ENCODE assay signal across 12 cellular contexts in genomic region chr16:84995666-84996065, GRCh38. TPM values are rescaled to one million over a fixed set of nuclear protein-coding genes. Genes with fewer than 3 reads are reported as not detected.
DNase-seq lines count a peak whose midpoint lies in the region; ATAC-seq, FAIRE-seq and TF ChIP-seq lines count a peak whose summit lies in the region.
"Had no signal": no experiment of that assay in that cellular context is flagged by ENCODE, and none has a peak within 500 bp of the region (broad histone marks: within the 10 kb centered on the region; RNA-seq: fewer than 3 reads in every experiment).

No MANE protein-coding gene starts in this region.

- no peak overlapping the region for H4K12ac ChIP-seq in trophoblast cell (ENCODE audit: low read depth, low read length)

- no peak for TF ChIP-seq EP300 in K562 (IDR thresholded peaks at IDR 0.05; ENCODE audit: low read length)
- no peak for TF ChIP-seq EP300 in transverse colon (IDR thresholded peaks at IDR 0.05; ENCODE audit: low read depth)

- no peak overlapping the region for H3K9ac ChIP-seq in K562 (ENCODE audit: insufficient read depth in 1 of 2, low read depth in 2 of 2, low read length in 2 of 2)
- no peak overlapping the region for H3K9ac ChIP-seq in trophoblast cell (ENCODE audit: low read length)

- no peaks in the 10 kb centered on the region for H3K9me1 ChIP-seq in K562 (ENCODE audit: control insufficient read depth, insufficient read depth, low read length)

- POLR2A ChIA-PET in K562 (lab: Yijun Ruan, JAX) = interaction anchor here (3.5 kb wide), 1 partner anchor 9 kb away, joined by 15 read pairs; no protein-coding TSS in a partner anchor

- no peak overlapping the region for H2BK12ac ChIP-seq in trophoblast cell (ENCODE audit: low read length)

- H3K36me3 ChIP-seq in left ventricle myocardium inferior (peaks cover 32% of the 10 kb centered on the region), K562 (ENCODE audit: control insufficient read depth, insufficient read depth, low read length) (peaks cover 65% of the 10 kb centered on the region), lower lobe of right lung (peaks cover 50% of the 10 kb centered on the region), transverse colon (no peaks in the 10 kb centered on the region), trophoblast cell (ENCODE audit: control insufficient read depth in 1 of 2, insufficient read depth in 2 of 2, low read length in 2 of 2) (peaks cover 20 to 23% of the 10 kb centered on the region in 2 experiments)
- H3K36me3 ChIP-seq in effector memory CD4-positive, alpha-beta T cell (ENCODE audit: control insufficient read depth, insufficient read depth, low read length) = peaks cover 28% of the 10 kb centered on the region

- H3K18ac ChIP-seq in trophoblast cell (ENCODE audit: low read length) = no peak overlapping the region

- no peaks in the 10 kb centered on the region for H3K27me3 ChIP-seq in left ventricle myocardium inferior (ENCODE audit: low read depth)
- H3K27me3 ChIP-seq in K562 (ENCODE audit: control insufficient read depth in 2 of 2, insufficient read depth in 2 of 2, low read length in 2 of 2) = no peaks in the 10 kb centered on the region
- no peaks in the 10 kb centered on the region for H3K27me3 ChIP-seq in lower lobe of right lung (ENCODE audit: low read depth)
- H3K27me3 ChIP-seq in transverse colon = no peaks in the 10 kb centered on the region
- no peaks in the 10 kb centered on the region for H3K27me3 ChIP-seq in effector memory CD4-positive, alpha-beta T cell (replicated peaks; ENCODE audit: control insufficient read depth, insufficient read depth, low read length, poor library complexity, severe bottlenecking)
- H3K27me3 ChIP-seq in trophoblast cell (ENCODE audit: insufficient read depth, low read length) = no peaks in the 10 kb centered on the region

- no TSS peak for BruUV-seq in K562 (replicated peaks; lab: Mats Ljungman, UMichigan)

- H3K4me2 ChIP-seq in K562 (ENCODE audit: insufficient read depth, low read length) (no peak overlapping the region), trophoblast cell (ENCODE audit: low read length) (no peak overlapping the region)

- H2BK5ac ChIP-seq in trophoblast cell (ENCODE audit: low read depth, low read length, poor library complexity) = no peak overlapping the region

- peaks cover 2% of the 10 kb centered on the region; the same call in 1 of the 2 replicates for H4K20me1 ChIP-seq in K562 (replicated peaks; ENCODE audit: control insufficient read depth, insufficient read depth, low read length)

- no peak overlapping the region for H2AK5ac ChIP-seq in trophoblast cell (ENCODE audit: low read length)

- FAIRE-seq in K562 (lab: Jason Lieb, UNC) = no peak
- FAIRE-seq: GM19239 had no signal

- H4K91ac ChIP-seq in trophoblast cell (ENCODE audit: low read depth, low read length) = no peak overlapping the region

- CTCF ChIA-PET in K562 (lab: Yijun Ruan, JAX; ENCODE audit: low intra/inter-chr PET ratio) = no interaction called here

- no peak for TF ChIP-seq CTCF in left ventricle myocardium inferior (IDR thresholded peaks at IDR 0.05; ENCODE audit: borderline replicate concordance)
- no peak for TF ChIP-seq CTCF in K562 (IDR thresholded peaks at IDR 0.05 in 2 of 3, conservative IDR thresholded peaks at IDR 0.05 in 1 of 3; ENCODE audit: insufficient read depth in 2 of 3, low read depth in 1 of 3, low read length in 3 of 3)
- TF ChIP-seq CTCF in lower lobe of right lung (IDR thresholded peaks at IDR 0.05) = no peak
- TF ChIP-seq CTCF in transverse colon (IDR thresholded peaks at IDR 0.05) = no peak

- H4K8ac ChIP-seq in trophoblast cell (ENCODE audit: low read depth, low read length) = no peak overlapping the region

- no peak overlapping the region for H3K23ac ChIP-seq in trophoblast cell (ENCODE audit: low read length)

- H3K79me2 ChIP-seq in K562 (ENCODE audit: control insufficient read depth, insufficient read depth, low read length) (peaks cover 44% of the 10 kb centered on the region), trophoblast cell (ENCODE audit: control insufficient read depth, insufficient read depth, low read length, poor library complexity) (peaks cover 5% of the 10 kb centered on the region)

- in situ Hi-C loops in K562 (cut with MboI) = no loop called here
- in situ Hi-C loops in transverse colon (cut with MboI; ENCODE audit: low pct_ligation_motif_present in 1 of 4, low pct_unique_long_range_greater_than_20kb in 1 of 4, low sequenced_read_pairs in 3 of 4) = no loop called here

- TF ChIP-seq RAD21 in K562 (CRISPR knock-in tag; conservative IDR thresholded peaks at IDR 0.05 in 1 of 2, IDR thresholded peaks at IDR 0.05 in 1 of 2) = no peak

- no peak overlapping the region for H2BK120ac ChIP-seq in trophoblast cell (ENCODE audit: insufficient read depth, low read length, poor library complexity)

- H3K9me3 ChIP-seq in left ventricle myocardium inferior (replicated peaks) = no peaks in the 10 kb centered on the region
- H3K9me3 ChIP-seq in K562 (replicated peaks; ENCODE audit: control insufficient read depth, insufficient read depth, low read depth, low read length) = no peaks in the 10 kb centered on the region
- no peaks in the 10 kb centered on the region for H3K9me3 ChIP-seq in lower lobe of right lung
- H3K9me3 ChIP-seq in transverse colon = no peaks in the 10 kb centered on the region
- H3K9me3 ChIP-seq in effector memory CD4-positive, alpha-beta T cell (ENCODE audit: control insufficient read depth, low read length) = no peaks in the 10 kb centered on the region
- peaks cover 2% of the 10 kb centered on the region for H3K9me3 ChIP-seq in trophoblast cell (ENCODE audit: insufficient read depth, low read depth, low read length)

- H3K4me3 ChIP-seq in left ventricle myocardium inferior (no peak overlapping the region), K562 (no peak overlapping the region), lower lobe of right lung (no peak overlapping the region), transverse colon (no peak overlapping the region), trophoblast cell (ENCODE audit: low read depth, low read length) (no peak overlapping the region)
- no peak overlapping the region for H3K4me3 ChIP-seq in effector memory CD4-positive, alpha-beta T cell (ENCODE audit: insufficient read depth, low read depth, low read length, poor library complexity, severe bottlenecking)

- DNase-seq in left ventricle myocardium inferior = no peak
- DNase-seq in left cardiac atrium = no peak
- no peak for DNase-seq in K562 (ENCODE audit: extremely low read depth in 1 of 4, low spot score in 3 of 4)
- peak; percentile 51 for DNase-seq in lower lobe of right lung
- no peak for DNase-seq in transverse colon
- no peak for DNase-seq in effector memory CD4-positive, alpha-beta T cell
- DNase-seq in trophoblast cell = no peak
- no peak for DNase-seq in activated CD4-positive, CD25-positive, alpha-beta regulatory T cell treated with anti-CD3 and anti-CD28 coated beads, Interleukin-2, amount 50 U/mL, for 72 hours
- DNase-seq: activated CD8-positive, alpha-beta memory T cell treated with anti-CD3 and anti-CD28 coated beads for 24 hours; MM.1S; NCI-H510A had no signal

- H3K4me1 ChIP-seq in left ventricle myocardium inferior (peaks cover 56% of the 10 kb centered on the region), K562 (replicated peaks in 1 of 2; ENCODE audit: control insufficient read depth in 2 of 2, insufficient read depth in 2 of 2, low read length in 2 of 2) (peaks cover 6 to 12% of the 10 kb centered on the region in 2 experiments), lower lobe of right lung (peaks cover 89% of the 10 kb centered on the region), transverse colon (peaks cover 42 to 77% (median 69%) of the 10 kb centered on the region in 4 donors), trophoblast cell (ENCODE audit: control insufficient read depth in 1 of 2, insufficient read depth in 2 of 2, low read length in 2 of 2) (peaks cover 5 to 15% of the 10 kb centered on the region in 2 experiments)
- H3K4me1 ChIP-seq in effector memory CD4-positive, alpha-beta T cell (ENCODE audit: control insufficient read depth, insufficient read depth, low read length, poor library complexity, severe bottlenecking) = peaks cover 4% of the 10 kb centered on the region

- H2AFZ ChIP-seq in K562 (ENCODE audit: low read depth, low read length) = no peak overlapping the region
- no peak overlapping the region for H2AFZ ChIP-seq in trophoblast cell (ENCODE audit: insufficient read depth, low read length, poor library complexity)

- TF ChIP-seq POLR2A in K562 (conservative IDR thresholded peaks at IDR 0.05) (no peak), transverse colon (IDR thresholded peaks at IDR 0.05) (no peak)

- 94% methylated on average over 8 of the region's 8 CpGs for WGBS in K562 (ENCODE audit: insufficient coverage, low coverage, missing lambda C conversion rate)
- 59 to 78% methylated on average over 4 to 8 of the region's 8 CpGs for WGBS in transverse colon (ENCODE audit: low coverage in 1 of 2), 2 donors
- WGBS in trophoblast cell (ENCODE audit: extremely low coverage, insufficient coverage, insufficient read length) = no CpG with 5 or more reads among the region's 8 CpGs

- no peak overlapping the region for H3K14ac ChIP-seq in trophoblast cell (ENCODE audit: low read length)

- no peak overlapping the region for H3K4ac ChIP-seq in trophoblast cell (ENCODE audit: low read depth, low read length)

- H3K27ac ChIP-seq in left ventricle myocardium inferior (replicated peaks) (peak overlapping the region; percentile 17), K562 (ENCODE audit: extremely low read depth, low read depth, low read length) (no peak overlapping the region), lower lobe of right lung (peak overlapping the region; percentile 79), transverse colon (peak overlapping the region; percentile 85 to 91 (median 88)), trophoblast cell (ENCODE audit: low read depth, low read length) (no peak overlapping the region)
- H3K27ac ChIP-seq in effector memory CD4-positive, alpha-beta T cell (ENCODE audit: insufficient read depth, low read length, poor library complexity, severe bottlenecking) = no peak overlapping the region

- ATAC-seq in left cardiac atrium = no peak
- ATAC-seq in K562 = no peak
- peak; percentile 25 to 42 for ATAC-seq in lower lobe of right lung

- H3K79me1 ChIP-seq in trophoblast cell (ENCODE audit: low read length) = peaks cover 2% of the 10 kb centered on the region

- intact Hi-C loops in left ventricle myocardium inferior (cut with micrococcal nuclease) (no loop called here), left cardiac atrium (cut with DNase I) (no loop called here), K562 (cut with micrococcal nuclease) (no loop called here), lower lobe of right lung (cut with DNase I) (no loop called here), transverse colon (cut with DNase I; ENCODE audit: low total_unique reads) (no loop called here)

RNA-seq across cellular contexts. Expression of gene ZDHHC7, which starts 15.7 kb away (rescaled TPM):
- total RNA-seq in left ventricle myocardium inferior = 36.8 TPM
- total RNA-seq in left cardiac atrium = 10 to 100 TPM; 33.2 to 35.2 TPM
- total RNA-seq in K562 (2011; cell fraction: chromatin; rRNA removed; ENCODE audit: low replicate concordance) = 116 and 182 TPM in 2 replicates
- 70.2 and 72.6 TPM in 2 replicates for total RNA-seq in K562 (2011; cell fraction: nucleolus; rRNA removed)
- total RNA-seq in K562 (2011; cell fraction: nucleoplasm; rRNA removed) = 82.7 and 89.1 TPM in 2 replicates
- total RNA-seq in K562 (2014; rRNA removed) = 37.4 and 42.5 TPM in 2 replicates
- 37.2 and 38.1 TPM in 2 replicates for total RNA-seq in K562 (2014; rRNA removed; fragmentation: Illumina TruSeq; extraction: Trizol)
- total RNA-seq in K562 (2015; rRNA removed; fragmentation: Illumina TruSeq; extraction: Trizol) = 44.5 and 44.6 TPM in 2 replicates
- 45.7 and 47.0 TPM in 2 replicates for total RNA-seq in K562 (2021)
- 36.5 and 42.5 TPM in 2 replicates for polyA plus RNA-seq in K562 (2011; rRNA removed)
- 43.9 and 59.7 TPM in 2 replicates for polyA plus RNA-seq in K562 (2011; cell fraction: cytosol; rRNA removed)
- 78.8 and 96.8 TPM in 2 replicates for polyA plus RNA-seq in K562 (2011; cell fraction: nucleus; rRNA removed)
- 37.6 and 39.5 TPM in 2 replicates for polyA plus RNA-seq in K562 (2012)
- polyA plus RNA-seq in K562 (2014; fragmentation: Illumina TruSeq; extraction: Trizol) = 48.2 and 49.7 TPM in 2 replicates
- 1 to 10 TPM; 1.7 to 1.8 TPM for polyA plus RNA-seq in K562 (2014; fragmentation: Nextera tagmentation; extraction: Ambion mirVana)
- polyA plus RNA-seq in K562 (2014; rRNA removed) = 31.3 and 39.8 TPM in 2 replicates
- polyA minus RNA-seq in K562 (2011; rRNA and poly(A)+ RNA removed) = 22.4 and 22.5 TPM in 2 replicates
- 14.8 and 19.9 TPM in 2 replicates for polyA minus RNA-seq in K562 (2011; cell fraction: cytosol; rRNA and poly(A)+ RNA removed)
- polyA minus RNA-seq in K562 (2011; cell fraction: nucleus; rRNA and poly(A)+ RNA removed) = 17.2 and 23.5 TPM in 2 replicates
- 77.9 TPM for total RNA-seq in lower lobe of right lung
- total RNA-seq in transverse colon = 100 to 1,000 TPM; 100 to 940 (median 120) TPM
- 46.3 and 46.6 TPM in 2 replicates for polyA plus RNA-seq in trophoblast cell (2013)

RNA-seq across cellular contexts. Expression of gene KIAA0513, which starts 31.9 kb away (rescaled TPM):
- total RNA-seq in left ventricle myocardium inferior (10.0 TPM), left cardiac atrium (10 to 100 TPM in 1 of 2 donors, 1 to 10 TPM in 1; 9.2 to 10.4 TPM), K562 (2014; rRNA removed) (11.0 and 11.2 TPM in 2 replicates), K562 (2014; rRNA removed; fragmentation: Illumina TruSeq; extraction: Trizol) (6.1 and 10.3 TPM in 2 replicates), K562 (2015; rRNA removed; fragmentation: Illumina TruSeq; extraction: Trizol) (9.3 and 9.7 TPM in 2 replicates), K562 (2021) (13.7 and 14.7 TPM in 2 replicates), lower lobe of right lung (31.1 TPM), transverse colon (10 to 100 TPM; 18.5 to 41.3 (median 34.5) TPM)
- total RNA-seq in K562 (2011; cell fraction: chromatin; rRNA removed; ENCODE audit: low replicate concordance) = 51.3 and 93.2 TPM in 2 replicates
- 39.2 and 39.4 TPM in 2 replicates for total RNA-seq in K562 (2011; cell fraction: nucleolus; rRNA removed)
- total RNA-seq in K562 (2011; cell fraction: nucleoplasm; rRNA removed) = 29.0 and 33.3 TPM in 2 replicates
- polyA plus RNA-seq in K562 (2011; rRNA removed) (6.9 and 8.6 TPM in 2 replicates), K562 (2014; fragmentation: Illumina TruSeq; extraction: Trizol) (10.1 and 12.6 TPM in 2 replicates), K562 (2014; fragmentation: Nextera tagmentation; extraction: Ambion mirVana) (under 1 TPM; 0.18 to 0.36 TPM), K562 (2014; rRNA removed) (9.8 and 10.2 TPM in 2 replicates)
- polyA plus RNA-seq in K562 (2011; cell fraction: cytosol; rRNA removed) = 4.0 and 9.6 TPM in 2 replicates
- 6.8 and 12.9 TPM in 2 replicates for polyA plus RNA-seq in K562 (2011; cell fraction: nucleus; rRNA removed)
- polyA plus RNA-seq in K562 (2012) = 10.5 and 13.3 TPM in 2 replicates
- polyA minus RNA-seq in K562 (2011; rRNA and poly(A)+ RNA removed) = 7.7 and 17.3 TPM in 2 replicates
- 5.1 and 6.4 TPM in 2 replicates for polyA minus RNA-seq in K562 (2011; cell fraction: cytosol; rRNA and poly(A)+ RNA removed)
- polyA minus RNA-seq in K562 (2011; cell fraction: nucleus; rRNA and poly(A)+ RNA removed) = 9.6 and 11.7 TPM in 2 replicates
- polyA plus RNA-seq in trophoblast cell (2013) = 11.0 and 11.8 TPM in 2 replicates

Comparison
In these comparisons a context has a peak if more than half of its experiments do, and no peak if none do; other contexts are left out.
1. H3K27ac ChIP-seq: peak in left ventricle myocardium inferior (single experiment), lower lobe of right lung (single experiment) and transverse colon (4 of 4); none in K562 (single experiment), effector memory CD4-positive, alpha-beta T cell (single experiment) and trophoblast cell (single experiment).
2. ATAC-seq: peak in lower lobe of right lung (2 of 2); none in left cardiac atrium (0 of 2) and K562 (single experiment).